ENCODE assay signal across 9 cellular contexts in genomic region chr11:122276221-122276620, GRCh38.
"Had no signal": no experiment of that assay in that cellular context is flagged by ENCODE, and none has a peak within 500 bp of the region (broad histone marks: within the 10 kb centered on the region; RNA-seq: fewer than 3 reads in every experiment).

No MANE protein-coding gene starts in this region.

- ATAC-seq: GM23338, HepG2 had no signal

- FAIRE-seq: H1, H54, HepG2 had no signal

- H3K4me2 ChIP-seq: GM23338 had no signal

- H3K4me3 Mint-ChIP-seq: GM23338, H9, IgD-negative memory B cell had no signal

- DNase-seq: H9, HCEC 1CT, KBM-7 had no signal

- H3K27ac ChIP-seq: HL-60 had no signal

- H2AFZ ChIP-seq: GM23338 had no signal

- H3K4me3 ChIP-seq: GM23338 had no signal

- H3K9me3 Mint-ChIP-seq: GM23338, H9 had no signal

- H3K27ac Mint-ChIP-seq: GM23338, H9, IgD-negative memory B cell had no signal

- H3K4me1 Mint-ChIP-seq: IgD-negative memory B cell had no signal

- H3K36me3 Mint-ChIP-seq: IgD-negative memory B cell had no signal
